ENCODE assay signal across 9 cellular contexts in genomic region chrX:38806875-38807601, GRCh38. TPM values are rescaled to one million over a fixed set of nuclear protein-coding genes. Genes with fewer than 3 reads are reported as not detected.
DNase-seq lines count a peak whose midpoint lies in the region; ATAC-seq and TF ChIP-seq lines count a peak whose summit lies in the region.
"Had no signal": no experiment of that assay in that cellular context is flagged by ENCODE, and none has a peak within 500 bp of the region (broad histone marks: within the 10 kb centered on the region; RNA-seq: fewer than 3 reads in every experiment).

No MANE protein-coding gene starts in this region.

- no peaks in the 10 kb centered on the region for H3K9me2 ChIP-seq in HCT116 (ENCODE audit: insufficient read depth)

- H3K36me3 ChIP-seq in A673 (ENCODE audit: insufficient read depth, low read length, poor library complexity, severe bottlenecking) (no peaks in the 10 kb centered on the region), HCT116 (ENCODE audit: control insufficient read depth in 1 of 2, insufficient read depth in 2 of 2, low read length in 2 of 2) (peaks cover 0 to 5% of the 10 kb centered on the region in 2 experiments; a peak in 1 of 4 replicates)

- DNase-seq in A673 (ENCODE audit: low spot score) (no peak), HCT116 (ENCODE audit: low read depth, low spot score) (no peak), astrocyte of the hippocampus (ENCODE audit: low read depth, low spot score) (peak; percentile 14), medulla oblongata (ENCODE audit: extremely low spot score) (peak; percentile 10), ureter (ENCODE audit: low spot score) (no peak), SKM-1 treated with dmso at 0.1 percent for 144 hours (lab: John Stamatoyannopoulos, UW; ENCODE audit: unreplicated experiment) (no peak), occipital lobe (lab: John Stamatoyannopoulos, UW) (no peak)
- no peak for DNase-seq in activated CD8-positive, alpha-beta memory T cell treated with anti-CD3 and anti-CD28 coated beads for 24 hours
- DNase-seq: NCI-H1436 had no signal

- peaks cover 38% of the 10 kb centered on the region for H3K79me2 ChIP-seq in HCT116 (ENCODE audit: insufficient read depth, low read length)

- intact Hi-C loops in A673 (cut with micrococcal nuclease; ENCODE audit: unreplicated experiment): no loop called here
- intact Hi-C loops in HCT116 (cut with micrococcal nuclease): loop anchor here (10.0 kb wide), 1 partner anchor 1368 kb away; no protein-coding TSS in a partner anchor

- H4K20me1 ChIP-seq in HCT116 (ENCODE audit: insufficient read depth): no peaks in the 10 kb centered on the region

- H3K4me2 ChIP-seq in HCT116 (ENCODE audit: low read length): peak overlapping the region; percentile 84; the same call in 1 of the 2 replicates

- TF ChIP-seq POLR2A in HCT116 (IDR thresholded peaks at IDR 0.05; ENCODE audit: borderline replicate concordance, extremely low read depth, insufficient read depth, insufficient read length): no peak

- no peaks in the 10 kb centered on the region for H3K9me3 ChIP-seq in A673 (ENCODE audit: low read depth, low read length, poor library complexity, severe bottlenecking)
- no peaks in the 10 kb centered on the region for H3K9me3 ChIP-seq in HCT116 (ENCODE audit: control insufficient read depth in 1 of 2, insufficient read depth in 1 of 2, low read depth in 1 of 2, low read length in 2 of 2)

- TF ChIP-seq RAD21 in HCT116 (IDR thresholded peaks at IDR 0.05; ENCODE audit: low read depth): no peak

- BruUV-seq in A673 (replicated peaks; lab: Mats Ljungman, UMichigan) (no TSS peak), HCT116 (replicated peaks; lab: Mats Ljungman, UMichigan) (no TSS peak)

- POLR2A ChIA-PET in A673 (lab: Charles Lee; ENCODE audit: low non-redundant PET): interaction anchor here (0.6 kb wide), 1 partner anchor 64 kb away, joined by 5 read pairs; no protein-coding TSS in a partner anchor
- POLR2A ChIA-PET in HCT116 (lab: Charles Lee): interaction anchor here (0.9 kb wide), 1 partner anchor 278 kb away, joined by 3 read pairs; no protein-coding TSS in a partner anchor

- H3K27me3 ChIP-seq in A673 (replicated peaks; ENCODE audit: insufficient read depth, low read depth, low read length, poor library complexity): no peaks in the 10 kb centered on the region
- no peaks in the 10 kb centered on the region for H3K27me3 ChIP-seq in HCT116 (ENCODE audit: insufficient read depth, low read length)

- H3K4me3 ChIP-seq in A673 (ENCODE audit: low read depth, low read length, poor library complexity, severe bottlenecking): peak overlapping the region; percentile 68
- peak overlapping the region in 1 of 2 experiments; percentile 77; a peak in 1 of 4 replicates for H3K4me3 ChIP-seq in HCT116 (replicated peaks in 1 of 2; ENCODE audit: low read depth in 1 of 2, low read length in 2 of 2)

- H3K4me1 ChIP-seq in A673 (ENCODE audit: insufficient read depth, low read length, poor library complexity, severe bottlenecking) (peaks cover 9% of the 10 kb centered on the region), HCT116 (ENCODE audit: control insufficient read depth in 1 of 2, insufficient read depth in 2 of 2, low read length in 2 of 2) (peaks cover 11 to 31% of the 10 kb centered on the region in 2 experiments; a peak in 3 of 4 replicates)

- CTCF ChIA-PET in A673 (lab: Charles Lee): no interaction called here
- CTCF ChIA-PET in HCT116 (lab: Charles Lee): interaction anchor here (1.5 kb wide), 1 partner anchor 345 kb away, joined by 3 read pairs; no protein-coding TSS in a partner anchor

- ATAC-seq in HCT116: no peak

- H3K27ac ChIP-seq in A673 (ENCODE audit: low read depth, low read length, poor library complexity, severe bottlenecking): no peak overlapping the region
- no peak overlapping the region for H3K27ac ChIP-seq in HCT116 (ENCODE audit: low read depth, low read length)

- no peak overlapping the region for H2AFZ ChIP-seq in HCT116 (ENCODE audit: low read depth, low read length, poor library complexity, severe bottlenecking)

- RAD21 ChIA-PET in HCT116 (lab: Charles Lee; ENCODE audit: low non-redundant PET in 1 of 2, low total read pairs in 2 of 2, uncharacterized antibody in 2 of 2, unreplicated experiment in 2 of 2): interaction anchor here in 1 of 2 experiments (0.6 kb wide), 1 partner anchor 306 kb away, joined by 3 read pairs; no protein-coding TSS in a partner anchor

- 0 out of 2 replicates have a peak overlapping the region, but pooled peaks have one; percentile 91 for H3K9ac ChIP-seq in HCT116 (ENCODE audit: low read length)

- TF ChIP-seq CTCF in A673 (conservative IDR thresholded peaks at IDR 0.05; ENCODE audit: low read depth, low read length) (no peak), HCT116 (IDR thresholded peaks at IDR 0.05 in 2 of 3, conservative IDR thresholded peaks at IDR 0.05 in 1 of 3; ENCODE audit: borderline replicate concordance in 1 of 3, insufficient read depth in 1 of 3, low read depth in 2 of 3, low read length in 2 of 3) (no peak)

TF ChIP-seq in HCT116, 20 proteins besides CTCF, POLR2A, EP300 and RAD21:
- TF ChIP-seq FOSL1 (IDR thresholded peaks at IDR 0.05; ENCODE audit: low read depth) (no peak), POLR2AphosphoS5 (IDR thresholded peaks at IDR 0.05; ENCODE audit: low read depth, low read length) (no peak), EZH2phosphoT487 (IDR thresholded peaks at IDR 0.05; ENCODE audit: borderline replicate concordance) (no peak), ATF3 (IDR thresholded peaks at IDR 0.05) (no peak), ZBTB33 (IDR thresholded peaks at IDR 0.05; ENCODE audit: extremely low read depth, insufficient replicate concordance, low read length) (no peak), ELF1 (IDR thresholded peaks at IDR 0.05; ENCODE audit: borderline replicate concordance, low read depth) (no peak), CEBPB (IDR thresholded peaks at IDR 0.05; ENCODE audit: low read depth) (no peak), JUND (IDR thresholded peaks at IDR 0.05) (no peak), ZFX (IDR thresholded peaks at IDR 0.05) (no peak), ZNF274 (IDR thresholded peaks at IDR 0.05; ENCODE audit: low read depth, low read length) (no peak), MAX (IDR thresholded peaks at IDR 0.05) (no peak), SP1 (IDR thresholded peaks at IDR 0.05; ENCODE audit: low read depth) (no peak), SRF (IDR thresholded peaks at IDR 0.05; ENCODE audit: low read depth) (no peak)
TF ChIP-seq in HCT116: peak in this region for 0.

RNA-seq across cellular contexts. Expression of gene MID1IP1, which starts 5.8 kb away (rescaled TPM):
- total RNA-seq in A673 (2021) (49.9 and 53.8 TPM in 2 replicates), HCT116 (2021; ENCODE audit: unreplicated experiment) (109 TPM), ureter (66.4 TPM), occipital lobe (21.2 TPM)
- 93.3 and 104 TPM in 2 replicates for polyA plus RNA-seq in HCT116 (2012)

Comparison
In these comparisons a context has a peak if more than half of its experiments do, and no peak if none do; other contexts are left out.
1. DNase-seq: peak in astrocyte of the hippocampus (single experiment) and medulla oblongata (single experiment); none in A673 (single experiment), HCT116 (single experiment), ureter (single experiment), SKM-1 treated with dmso at 0.1 percent for 144 hours (single experiment), activated CD8-positive, alpha-beta memory T cell treated with anti-CD3 and anti-CD28 coated beads for 24 hours (single experiment) and occipital lobe (single experiment).